ENCODE assay signal across 1 cellular context in genomic region chr1:2019162-2019542, GRCh38.
TF ChIP-seq lines count a peak whose summit lies in the region.

Gene GABRD (plus strand): TSS chr1:2019345. CDS start chr1:2019424, 79 bp downstream.

TF ChIP-seq in IMR-90, 13 proteins besides CTCF, POLR2A, EP300 and RAD21 (continued from another document):
- TF ChIP-seq, protein P1, sequence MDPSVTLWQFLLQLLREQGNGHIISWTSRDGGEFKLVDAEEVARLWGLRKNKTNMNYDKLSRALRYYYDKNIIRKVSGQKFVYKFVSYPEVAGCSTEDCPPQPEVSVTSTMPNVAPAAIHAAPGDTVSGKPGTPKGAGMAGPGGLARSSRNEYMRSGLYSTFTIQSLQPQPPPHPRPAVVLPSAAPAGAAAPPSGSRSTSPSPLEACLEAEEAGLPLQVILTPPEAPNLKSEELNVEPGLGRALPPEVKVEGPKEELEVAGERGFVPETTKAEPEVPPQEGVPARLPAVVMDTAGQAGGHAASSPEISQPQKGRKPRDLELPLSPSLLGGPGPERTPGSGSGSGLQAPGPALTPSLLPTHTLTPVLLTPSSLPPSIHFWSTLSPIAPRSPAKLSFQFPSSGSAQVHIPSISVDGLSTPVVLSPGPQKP (IDR thresholded peaks at IDR 0.05; ENCODE audit: borderline replicate concordance, low read depth, low read length) = no peak
- no peak for TF ChIP-seq RCOR1 (IDR thresholded peaks at IDR 0.05; ENCODE audit: insufficient replicate concordance, low read length)
